9 cellular contexts compared by ENCODE assay signal in the genomic region with DNA sequence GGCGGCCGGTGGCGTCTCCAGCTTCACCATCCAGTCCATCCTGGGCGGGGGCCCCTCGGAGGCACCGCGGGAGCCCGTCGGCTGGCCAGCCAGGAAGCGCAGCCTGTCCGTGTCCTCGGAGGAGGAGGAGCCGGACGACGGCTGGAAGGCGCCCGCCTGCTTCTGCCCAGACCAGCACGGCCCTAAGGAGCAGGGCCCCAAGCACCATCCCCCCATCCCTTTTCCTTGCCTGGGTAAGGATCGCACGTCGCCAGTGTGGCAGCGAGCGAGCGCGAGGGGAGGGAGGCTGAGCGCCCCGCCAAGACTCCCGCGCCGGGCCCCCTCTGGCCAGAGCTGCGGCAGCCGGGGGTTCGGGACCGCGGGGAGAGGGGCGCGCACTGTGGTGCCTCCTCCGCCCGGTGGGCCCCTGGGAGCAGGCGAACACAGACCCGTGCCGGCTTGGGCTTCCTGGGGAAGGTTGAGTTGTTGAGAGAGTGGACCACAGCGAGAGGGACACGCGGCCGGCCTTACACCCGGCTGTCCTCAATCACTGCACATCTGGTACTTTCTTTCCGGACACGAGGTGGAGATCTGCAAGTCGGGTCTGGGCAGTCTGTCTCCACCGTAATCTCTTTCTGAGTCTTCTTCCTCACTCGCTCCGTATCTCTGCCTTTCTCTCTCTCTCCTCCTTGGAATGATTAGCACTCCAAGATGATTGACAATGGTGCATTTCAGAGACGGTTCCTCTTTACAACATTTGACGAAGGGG. TPM values are rescaled to one million over a fixed set of nuclear protein-coding genes. Genes with fewer than 3 reads are reported as not detected.
DNase-seq lines count a peak whose midpoint lies in the region; ATAC-seq and TF ChIP-seq lines count a peak whose summit lies in the region.
"Had no signal": no experiment of that assay in that cellular context is flagged by ENCODE, and none has a peak within 500 bp of the region (broad histone marks: within the 10 kb centered on the region; RNA-seq: fewer than 3 reads in every experiment).

No MANE protein-coding gene starts in this region.

- H3K4me3 Mint-ChIP-seq in Calu3 (ENCODE audit: low read depth, unreplicated experiment) (peak overlapping the region; percentile 40), naive B cell (peak overlapping the region; percentile 54 to 89 (median 76))
- H3K4me3 Mint-ChIP-seq in activated T-helper 17 cell treated with anti-CD3 and anti-CD28 coated beads, Interleukin-2, amount 50 U/mL, for 72 hours = peak overlapping the region; percentile 68

- H3K9me3 Mint-ChIP-seq in Calu3 (ENCODE audit: low read depth, unreplicated experiment) = no peaks in the 10 kb centered on the region
- no peaks in the 10 kb centered on the region for H3K9me3 Mint-ChIP-seq in activated T-helper 17 cell treated with anti-CD3 and anti-CD28 coated beads, Interleukin-2, amount 50 U/mL, for 72 hours
- H3K9me3 Mint-ChIP-seq in naive B cell = peaks cover 0 to 30% (median 8%) of the 10 kb centered on the region in 7 donors

- peaks cover 42% of the 10 kb centered on the region for H3K27me3 Mint-ChIP-seq in Calu3 (ENCODE audit: unreplicated experiment)
- H3K27me3 Mint-ChIP-seq in activated T-helper 17 cell treated with anti-CD3 and anti-CD28 coated beads, Interleukin-2, amount 50 U/mL, for 72 hours = peaks cover 43% of the 10 kb centered on the region
- peaks cover 47 to 72% (median 64%) of the 10 kb centered on the region in 3 donors for H3K27me3 Mint-ChIP-seq in naive B cell

- H3K27ac Mint-ChIP-seq in Calu3 (ENCODE audit: unreplicated experiment) = no peak overlapping the region
- no peak overlapping the region for H3K27ac Mint-ChIP-seq in activated T-helper 17 cell treated with anti-CD3 and anti-CD28 coated beads, Interleukin-2, amount 50 U/mL, for 72 hours
- H3K27ac Mint-ChIP-seq in naive B cell = peak overlapping the region in 4 of 6 donors; percentile 74 to 97 (median 91)

- H3K4me1 Mint-ChIP-seq in Calu3 (ENCODE audit: low read depth, unreplicated experiment) = no peaks in the 10 kb centered on the region
- H3K4me1 Mint-ChIP-seq in activated T-helper 17 cell treated with anti-CD3 and anti-CD28 coated beads, Interleukin-2, amount 50 U/mL, for 72 hours = peaks cover 18% of the 10 kb centered on the region
- H3K4me1 Mint-ChIP-seq in naive B cell = peaks cover 33 to 50% (median 37%) of the 10 kb centered on the region in 3 donors

- CTCF ChIA-PET in Calu3 (lab: Charles Lee) = interaction anchor here (0.6 kb wide), 1 partner anchor 107 kb away, joined by 3 read pairs; no protein-coding TSS in a partner anchor

- no peak for TF ChIP-seq CTCF in Calu3 (IDR thresholded peaks at IDR 0.05; ENCODE audit: unreplicated experiment)

- intact Hi-C loops in Calu3 (cut with micrococcal nuclease; ENCODE audit: unreplicated experiment) = no loop called here

- ATAC-seq in HG02885 (IDR thresholded peaks at IDR 0.05; ENCODE audit: poor library complexity, unreplicated experiment) (peak; percentile 10), naive B cell (ENCODE audit: low read depth in 2 of 2) (no peak), esophagus mucosa (no peak), HG02884 (IDR thresholded peaks at IDR 0.05; ENCODE audit: unreplicated experiment) (no peak)
- ATAC-seq in activated T-helper 17 cell treated with anti-CD3 and anti-CD28 coated beads, Interleukin-2, amount 50 U/mL, for 72 hours (replicated peaks) = no peak

- H3K36me3 Mint-ChIP-seq in Calu3 (ENCODE audit: insufficient read depth, unreplicated experiment) (no peaks in the 10 kb centered on the region), naive B cell (no peaks in the 10 kb centered on the region)
- H3K36me3 Mint-ChIP-seq in activated T-helper 17 cell treated with anti-CD3 and anti-CD28 coated beads, Interleukin-2, amount 50 U/mL, for 72 hours (ENCODE audit: low read depth) = peaks cover 6% of the 10 kb centered on the region

- DNase-seq in Calu3 (no peak), naive B cell (no peak), islet precursor cell (no peak), kidney tubule cell (ENCODE audit: low spot score) (no peak)

- BruUV-seq in Calu3 (replicated peaks; lab: Mats Ljungman, UMichigan) = no TSS peak

RNA-seq across cellular contexts. Expression of gene HMX2, which starts 0.7 kb away (rescaled TPM):
- total RNA-seq in Calu3 (2022) (not detected in 2 replicates), esophagus mucosa (not detected)
- under 1 TPM in 1 of 2 donors, not detected in 1; 0.19 TPM for total RNA-seq in activated T-helper 17 cell treated with anti-CD3 and anti-CD28 coated beads, Interleukin-2, amount 50 U/mL, for 72 hours
- polyA plus RNA-seq in naive B cell (ENCODE audit: low read depth in 6 of 6) = not detected
- total RNA-seq: mononuclear cell had no signal

RNA-seq across cellular contexts. Expression of gene BUB3, which starts 5.6 kb away (rescaled TPM):
- total RNA-seq in Calu3 (2022) (112 and 113 TPM in 2 replicates), esophagus mucosa (65.2 TPM)
- 100 to 1,000 TPM; 311 to 324 TPM for total RNA-seq in activated T-helper 17 cell treated with anti-CD3 and anti-CD28 coated beads, Interleukin-2, amount 50 U/mL, for 72 hours
- polyA plus RNA-seq in naive B cell (ENCODE audit: low read depth in 6 of 6) = 100 to 1,000 TPM; 135 to 244 (median 163) TPM

RNA-seq across cellular contexts. Expression of gene HMX3, which starts 12.8 kb away (rescaled TPM):
- total RNA-seq in Calu3 (2022) (not detected in 2 replicates), esophagus mucosa (not detected)
- total RNA-seq in activated T-helper 17 cell treated with anti-CD3 and anti-CD28 coated beads, Interleukin-2, amount 50 U/mL, for 72 hours = under 1 TPM in 1 of 2 donors, not detected in 1; 0.21 TPM
- not detected for polyA plus RNA-seq in naive B cell (ENCODE audit: low read depth in 6 of 6)
- total RNA-seq: mononuclear cell had no signal

Comparison
In these comparisons a context has a peak if more than half of its experiments do, and no peak if none do; other contexts are left out.
1. H3K27ac Mint-ChIP-seq: peak in naive B cell (4 of 6); none in Calu3 (single experiment) and activated T-helper 17 cell treated with anti-CD3 and anti-CD28 coated beads, Interleukin-2, amount 50 U/mL, for 72 hours (single experiment).
2. Peak in every context shown above with its lines, with median percentiles within 50 percentile points of each other: H3K4me3 Mint-ChIP-seq.